Comparison of ENCODE assay signal across 9 cellular contexts in the genomic region with DNA sequence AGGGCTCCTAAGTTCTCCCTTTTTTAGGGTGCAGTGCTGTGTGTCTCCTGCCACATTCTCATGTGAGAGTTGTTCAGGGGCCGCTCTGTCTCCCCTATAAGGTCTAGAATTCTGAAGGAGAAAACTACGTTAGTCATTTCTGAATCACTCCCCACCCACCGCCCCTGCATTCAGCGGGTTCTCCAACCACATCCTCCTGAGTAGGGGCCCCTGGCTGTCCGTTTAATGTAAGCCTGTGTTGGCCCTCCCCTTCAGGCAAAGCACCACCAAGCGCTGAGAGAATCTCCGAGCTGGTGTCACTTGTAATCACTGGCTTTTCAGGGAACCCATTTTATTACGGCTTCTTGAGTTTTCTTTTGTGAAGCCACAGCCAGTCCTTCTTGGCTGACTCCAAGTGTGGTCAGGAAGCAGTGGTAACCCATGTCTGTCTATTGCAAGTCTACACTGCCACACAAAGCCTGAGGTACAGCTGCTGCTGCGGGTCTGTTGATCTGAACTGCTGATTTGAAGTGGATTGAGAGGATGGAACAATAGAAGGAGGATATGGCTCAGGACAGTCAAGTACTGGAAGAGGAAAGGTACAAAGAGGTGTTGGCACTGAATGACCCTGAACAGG. TPM values are rescaled to one million over a fixed set of nuclear protein-coding genes. Genes with fewer than 3 reads are reported as not detected.
DNase-seq lines count a peak whose midpoint lies in the region; ATAC-seq and TF ChIP-seq lines count a peak whose summit lies in the region.
"Had no signal": no experiment of that assay in that cellular context is flagged by ENCODE, and none has a peak within 500 bp of the region (broad histone marks: within the 10 kb centered on the region; RNA-seq: fewer than 3 reads in every experiment).

No MANE protein-coding gene starts in this region.

- DNase-seq in CD4-positive, alpha-beta memory T cell: peak; percentile 20 to 57 (median 28)
- DNase-seq in KBM-7 (peak; percentile 33), cardiac septum (ENCODE audit: low spot score) (no peak), DMS153 treated with DMSO at 0.1 percent for 48 hours (lab: John Stamatoyannopoulos, UW; ENCODE audit: unreplicated experiment) (no peak), body of pancreas (no peak)
- peak; percentile 80 for DNase-seq in activated CD8-positive, alpha-beta memory T cell treated with anti-CD3 and anti-CD28 coated beads, Interleukin-2, amount 50 U/mL, for 4 hours
- peak; percentile 71 to 84 for DNase-seq in stimulated activated CD4-positive, alpha-beta T cell treated with anti-CD3 and anti-CD28 coated beads, Interleukin-12 subunit alpha, Interleukin-12 subunit beta, amount 100 ng/mL, for 24 hours (ENCODE audit: low read depth in 2 of 2)

- no peaks in the 10 kb centered on the region for H3K9me3 ChIP-seq in CD4-positive, alpha-beta memory T cell (ENCODE audit: control insufficient read depth in 1 of 2, low read length in 2 of 2)
- no peaks in the 10 kb centered on the region for H3K9me3 ChIP-seq in body of pancreas

- H3K27me3 Mint-ChIP-seq in CD4-positive, alpha-beta memory T cell: peaks cover 0 to 1% of the 10 kb centered on the region in 2 donors

- peaks cover 5 to 21% (median 14%) of the 10 kb centered on the region in 4 donors for H3K4me1 Mint-ChIP-seq in CD4-positive, alpha-beta memory T cell

- ATAC-seq in GM21515 (IDR thresholded peaks at IDR 0.05; ENCODE audit: unreplicated experiment) (peak; percentile 91), body of pancreas (no peak)

- intact Hi-C loops in CD4-positive, alpha-beta memory T cell (cut with micrococcal nuclease): no loop called here
- intact Hi-C loops in cardiac septum (cut with DNase I) (no loop called here), body of pancreas (cut with DNase I) (no loop called here)

- TF ChIP-seq POLR2A in body of pancreas (IDR thresholded peaks at IDR 0.05): no peak

- no peak overlapping the region for H3K4me3 ChIP-seq in CD4-positive, alpha-beta memory T cell (ENCODE audit: low read length in 2 of 2)
- H3K4me3 ChIP-seq in body of pancreas: no peak overlapping the region
- H3K4me3 ChIP-seq: cardiac muscle cell had no signal

- in situ Hi-C loops in KBM-7 (cut with MboI; ENCODE audit: low pct_unique_long_range_greater_than_20kb, low sequenced_read_pairs): no loop called here

- H3K36me3 Mint-ChIP-seq in CD4-positive, alpha-beta memory T cell: peaks cover 0 to 10% of the 10 kb centered on the region in 2 donors

- peaks cover 15% of the 10 kb centered on the region for H3K4me1 ChIP-seq in CD4-positive, alpha-beta memory T cell (ENCODE audit: insufficient read depth, low read length)
- no peaks in the 10 kb centered on the region for H3K4me1 ChIP-seq in body of pancreas

- H3K9me3 Mint-ChIP-seq in CD4-positive, alpha-beta memory T cell: peaks cover 0 to 13% (median 9%) of the 10 kb centered on the region in 8 donors

- no peak for TF ChIP-seq CTCF in body of pancreas (IDR thresholded peaks at IDR 0.05)

- POLR2A ChIA-PET in CD4-positive, alpha-beta memory T cell (lab: Charles Lee; ENCODE audit: partially characterized antibody): interaction anchor here (0.6 kb wide), 1 partner anchor 818 kb away, joined by 3 read pairs; no protein-coding TSS in a partner anchor

- H3K27ac Mint-ChIP-seq in CD4-positive, alpha-beta memory T cell: peak overlapping the region in 3 of 7 donors; percentile 0 to 52 (median 14)

- no peaks in the 10 kb centered on the region for H3K27me3 ChIP-seq in CD4-positive, alpha-beta memory T cell (ENCODE audit: insufficient read depth, low read length)
- no peaks in the 10 kb centered on the region for H3K27me3 ChIP-seq in body of pancreas
- H3K27me3 ChIP-seq: cardiac muscle cell had no signal

- CTCF ChIA-PET in CD4-positive, alpha-beta memory T cell (lab: Charles Lee; ENCODE audit: partially characterized antibody): interaction anchor here (1.7 kb wide), 1 partner anchor 14 kb away, joined by 4 read pairs; no protein-coding TSS in a partner anchor

- no peaks in the 10 kb centered on the region for H3K36me3 ChIP-seq in CD4-positive, alpha-beta memory T cell (ENCODE audit: insufficient read depth, low read length)
- no peaks in the 10 kb centered on the region for H3K36me3 ChIP-seq in body of pancreas (replicated peaks in 1 of 2; ENCODE audit: insufficient read depth in 1 of 2, low read depth in 2 of 2)
- H3K36me3 ChIP-seq: cardiac muscle cell had no signal

- 52 to 62% methylated on average over 9 of the region's 9 CpGs for WGBS in body of pancreas, 2 donors

- H3K4me3 Mint-ChIP-seq in CD4-positive, alpha-beta memory T cell: peak overlapping the region in 7 of 8 donors; percentile 10 to 70 (median 48)

- H3K27ac ChIP-seq in CD4-positive, alpha-beta memory T cell (ENCODE audit: low read depth, low read length): no peak overlapping the region
- H3K27ac ChIP-seq in body of pancreas: no peak overlapping the region
- H3K27ac ChIP-seq: cardiac muscle cell had no signal

RNA-seq across cellular contexts. Expression of gene LCT, which starts 16.9 kb away (rescaled TPM):
- under 1 TPM; 0.06 TPM for total RNA-seq in CD4-positive, alpha-beta memory T cell
- not detected for polyA plus RNA-seq in CD4-positive, alpha-beta memory T cell
- total RNA-seq in cardiac septum (not detected), body of pancreas (not detected)
- polyA plus RNA-seq: cardiac muscle cell had no signal

RNA-seq across cellular contexts. Expression of gene MCM6, which starts 56.1 kb away (rescaled TPM):
- 10 to 100 TPM; 31.2 to 32.7 TPM for total RNA-seq in CD4-positive, alpha-beta memory T cell
- polyA plus RNA-seq in CD4-positive, alpha-beta memory T cell: 10 to 100 TPM; 16.1 to 19.0 TPM
- 6.5 TPM for total RNA-seq in cardiac septum
- 1 to 10 TPM; 1.0 to 4.9 TPM for total RNA-seq in body of pancreas

Comparison
In these comparisons a context has a peak if more than half of its experiments do, and no peak if none do; other contexts are left out.
1. DNase-seq: peak in CD4-positive, alpha-beta memory T cell (5 of 5), KBM-7 (single experiment), activated CD8-positive, alpha-beta memory T cell treated with anti-CD3 and anti-CD28 coated beads, Interleukin-2, amount 50 U/mL, for 4 hours (single experiment) and stimulated activated CD4-positive, alpha-beta T cell treated with anti-CD3 and anti-CD28 coated beads, Interleukin-12 subunit alpha, Interleukin-12 subunit beta, amount 100 ng/mL, for 24 hours (2 of 2); none in cardiac septum (single experiment), DMS153 treated with DMSO at 0.1 percent for 48 hours (single experiment) and body of pancreas (0 of 4).